1 cellular context compared by ENCODE assay signal in genomic region chr1:7103322-7104052, GRCh38.
TF ChIP-seq lines count a peak whose summit lies in the region.

No MANE protein-coding gene starts in this region.

TF ChIP-seq in HepG2, 621 proteins besides CTCF, POLR2A, EP300 and RAD21 (continued from another document):
- TF ChIP-seq ZNF646 (CRISPR knock-in tag; IDR thresholded peaks at IDR 0.05) (peak; percentile 95), MNT (IDR thresholded peaks at IDR 0.05) (peak; percentile 74; the same call in 1 of the 2 replicates), KAT7 (CRISPR knock-in tag; IDR thresholded peaks at IDR 0.05; ENCODE audit: borderline replicate concordance) (no peak)
TF ChIP-seq in HepG2: peak in this region for 5.
